ENCODE assay signal across 13 cellular contexts in genomic region chr5:71588533-71588885, GRCh38. TPM values are rescaled to one million over a fixed set of nuclear protein-coding genes. Genes with fewer than 3 reads are reported as not detected.
DNase-seq lines count a peak whose midpoint lies in the region; ATAC-seq, FAIRE-seq and TF ChIP-seq lines count a peak whose summit lies in the region.
"Had no signal": no experiment of that assay in that cellular context is flagged by ENCODE, and none has a peak within 500 bp of the region (broad histone marks: within the 10 kb centered on the region; RNA-seq: fewer than 3 reads in every experiment).

No MANE protein-coding gene starts in this region.

- H3K4me1 ChIP-seq in OCI-LY7 (ENCODE audit: insufficient read depth, low read length, poor library complexity, severe bottlenecking) (peaks cover 19% of the 10 kb centered on the region), duodenal mucosa (ENCODE audit: control insufficient read depth in 1 of 2, insufficient read depth in 2 of 2, low read length in 2 of 2) (peaks cover 21 to 25% of the 10 kb centered on the region in 2 donors), rectal smooth muscle tissue (ENCODE audit: control insufficient read depth, insufficient read depth, low read length) (peaks cover 6% of the 10 kb centered on the region)

- CTCF ChIA-PET in OCI-LY7 (lab: Charles Lee; ENCODE audit: unreplicated experiment), result no interaction called here

- H3K36me3 ChIP-seq in OCI-LY7 (ENCODE audit: insufficient read depth, low read length) (peaks cover 6% of the 10 kb centered on the region), duodenal mucosa (ENCODE audit: control insufficient read depth in 1 of 2, insufficient read depth in 2 of 2, low read length in 2 of 2) (peaks cover 0 to 2% of the 10 kb centered on the region in 2 donors), rectal smooth muscle tissue (ENCODE audit: control insufficient read depth, insufficient read depth, low read length) (no peaks in the 10 kb centered on the region)
- H3K36me3 ChIP-seq: sigmoid colon had no signal

- H3K4me3 ChIP-seq in OCI-LY7 (ENCODE audit: low read depth, low read length, poor library complexity, severe bottlenecking), result peak overlapping the region; percentile 85
- peak overlapping the region; percentile 48 to 89 for H3K4me3 ChIP-seq in duodenal mucosa (ENCODE audit: low read depth in 1 of 2, low read length in 2 of 2)
- H3K4me3 ChIP-seq in rectal smooth muscle tissue (ENCODE audit: low read length), result peak overlapping the region; percentile 41

- H3K9me2 ChIP-seq in OCI-LY7 (ENCODE audit: insufficient read depth, low read length), result no peaks in the 10 kb centered on the region

- no peak overlapping the region for H2AFZ ChIP-seq in OCI-LY7 (ENCODE audit: low read length)

- H3K4me3 Mint-ChIP-seq in activated CD4-positive, alpha-beta T cell treated with anti-CD3 and anti-CD28 coated beads, Interleukin-2, amount 10 ng/mL, durations not matched to agents 24 days and 14 days, result peak overlapping the region; percentile 89

- peaks cover 12% of the 10 kb centered on the region for H3K36me3 Mint-ChIP-seq in activated CD4-positive, alpha-beta T cell treated with anti-CD3 and anti-CD28 coated beads, Interleukin-2, amount 10 ng/mL, durations not matched to agents 24 days and 14 days (ENCODE audit: low read depth)

- peak overlapping the region; percentile 69 for H3K4me2 ChIP-seq in OCI-LY7 (ENCODE audit: low read length)

- DNase-seq in activated CD4-positive, alpha-beta T cell treated with anti-CD3 and anti-CD28 coated beads, Interleukin-2, amount 10 ng/mL, durations not matched to agents 24 days and 14 days, result no peak
- no peak for DNase-seq in activated CD4-positive, alpha-beta T cell treated with anti-CD3 and anti-CD28 coated beads, Interleukin-2, amount 50 U/mL, for 1 hour
- DNase-seq in OCI-LY7 (ENCODE audit: low spot score) (no peak), RCC 7860 (ENCODE audit: low spot score) (no peak), NCI-H187 (lab: John Stamatoyannopoulos, UW) (no peak)
- DNase-seq: GDM1, NCI-H1694 treated with DMSO at 0.1 percent for 48 hours, sigmoid colon had no signal

- H3K9me3 ChIP-seq in OCI-LY7 (ENCODE audit: low read length), result no peaks in the 10 kb centered on the region
- no peaks in the 10 kb centered on the region for H3K9me3 ChIP-seq in duodenal mucosa (ENCODE audit: control insufficient read depth in 1 of 2, low read length in 2 of 2)
- H3K9me3 ChIP-seq: esophagus muscularis mucosa, sigmoid colon had no signal

- ATAC-seq in HG03280 (IDR thresholded peaks at IDR 0.05; ENCODE audit: unreplicated experiment), result no peak

- POLR2A ChIA-PET in OCI-LY7 (lab: Charles Lee), result interaction anchor here (0.6 kb wide), 1 partner anchor 361 kb away, joined by 3 read pairs; no protein-coding TSS in a partner anchor

- FAIRE-seq in RCC 7860 (lab: Jason Lieb, UNC), result no peak

- H3K9me3 Mint-ChIP-seq in activated CD4-positive, alpha-beta T cell treated with anti-CD3 and anti-CD28 coated beads, Interleukin-2, amount 10 ng/mL, durations not matched to agents 24 days and 14 days, result peaks cover 5% of the 10 kb centered on the region

- H3K27ac Mint-ChIP-seq in activated CD4-positive, alpha-beta T cell treated with anti-CD3 and anti-CD28 coated beads, Interleukin-2, amount 10 ng/mL, durations not matched to agents 24 days and 14 days, result peak overlapping the region; percentile 52

- peaks cover 34% of the 10 kb centered on the region for H3K4me1 Mint-ChIP-seq in activated CD4-positive, alpha-beta T cell treated with anti-CD3 and anti-CD28 coated beads, Interleukin-2, amount 10 ng/mL, durations not matched to agents 24 days and 14 days

- H3K9ac ChIP-seq in duodenal mucosa (ENCODE audit: low read depth in 1 of 2, low read length in 2 of 2) (no peak overlapping the region), rectal smooth muscle tissue (ENCODE audit: low read length) (no peak overlapping the region)

- no peaks in the 10 kb centered on the region for H4K20me1 ChIP-seq in OCI-LY7 (ENCODE audit: insufficient read depth, low read length)

- TF ChIP-seq CTCF in OCI-LY7 (conservative IDR thresholded peaks at IDR 0.05; ENCODE audit: low read length), result no peak

- peaks cover 30% of the 10 kb centered on the region; the same call in 1 of the 2 replicates for H3K79me2 ChIP-seq in OCI-LY7 (ENCODE audit: insufficient read depth, low read depth, low read length)

- no TSS peak for BruUV-seq in OCI-LY7 (replicated peaks; lab: Mats Ljungman, UMichigan)

- intact Hi-C loops in activated CD4-positive, alpha-beta T cell treated with anti-CD3 and anti-CD28 coated beads, Interleukin-2, amount 10 ng/mL, durations not matched to agents 24 days and 14 days (cut with micrococcal nuclease), result loop anchor here (10.0 kb wide), 2 partner anchors 646 to 716 kb away; no protein-coding TSS in a partner anchor
- intact Hi-C loops in OCI-LY7 (cut with micrococcal nuclease; ENCODE audit: unreplicated experiment), result no loop called here

- H3K27ac ChIP-seq in OCI-LY7 (ENCODE audit: low read depth, low read length, poor library complexity, severe bottlenecking), result no peak overlapping the region
- no peak overlapping the region for H3K27ac ChIP-seq in duodenal mucosa (ENCODE audit: low read depth, low read length)
- no peak overlapping the region for H3K27ac ChIP-seq in rectal smooth muscle tissue (ENCODE audit: low read depth, low read length)
- H3K27ac ChIP-seq: VCaP had no signal

- H3K27me3 Mint-ChIP-seq in activated CD4-positive, alpha-beta T cell treated with anti-CD3 and anti-CD28 coated beads, Interleukin-2, amount 10 ng/mL, durations not matched to agents 24 days and 14 days, result no peaks in the 10 kb centered on the region

- H3K27me3 ChIP-seq in duodenal mucosa (ENCODE audit: control insufficient read depth in 1 of 2, insufficient read depth in 2 of 2, low read length in 2 of 2) (no peaks in the 10 kb centered on the region), rectal smooth muscle tissue (ENCODE audit: control insufficient read depth, insufficient read depth, low read length) (no peaks in the 10 kb centered on the region)
- H3K27me3 ChIP-seq: esophagus muscularis mucosa, sigmoid colon had no signal

RNA-seq across cellular contexts. Expression of gene MCCC2, which starts 1.4 kb away (rescaled TPM):
- 58.7 and 58.9 TPM in 2 replicates for total RNA-seq in activated CD4-positive, alpha-beta T cell treated with anti-CD3 and anti-CD28 coated beads, Interleukin-2, amount 10 ng/mL, durations not matched to agents 24 days and 14 days
- total RNA-seq in OCI-LY7 (2014; rRNA removed; shearing (Covaris generic)), result 25.9 and 34.7 TPM in 2 replicates
- total RNA-seq in OCI-LY7 (2022), result 61.2 TPM in 2 replicates
